24 cellular contexts compared by ENCODE assay signal in the genomic region with DNA sequence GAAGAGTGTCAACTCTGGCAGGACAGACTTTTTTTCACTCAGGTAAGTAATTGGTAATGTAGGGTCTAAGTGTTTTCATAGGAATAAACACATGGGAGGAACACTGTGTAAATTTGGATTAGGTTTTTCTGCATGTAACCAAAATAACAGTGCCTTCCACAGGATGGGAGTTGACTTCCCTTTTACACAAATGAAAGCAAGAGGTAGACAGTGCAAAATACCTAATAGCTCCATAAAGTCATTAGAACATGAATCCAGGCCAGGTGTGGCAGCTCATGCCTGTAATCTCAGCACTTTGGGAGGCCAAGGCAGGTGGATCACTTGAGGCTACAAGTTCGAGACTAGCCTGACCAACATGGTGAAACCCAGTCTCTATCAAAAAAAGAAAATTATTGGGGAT. TPM values are rescaled to one million over a fixed set of nuclear protein-coding genes. Genes with fewer than 3 reads are reported as not detected.
DNase-seq lines count a peak whose midpoint lies in the region; ATAC-seq and TF ChIP-seq lines count a peak whose summit lies in the region.
"Had no signal": no experiment of that assay in that cellular context is flagged by ENCODE, and none has a peak within 500 bp of the region (broad histone marks: within the 10 kb centered on the region; RNA-seq: fewer than 3 reads in every experiment).

No MANE protein-coding gene starts in this region.

- H3K4me1 ChIP-seq in left ventricle myocardium inferior: peaks cover 10% of the 10 kb centered on the region
- peaks cover 0 to 3% of the 10 kb centered on the region in 2 donors for H3K4me1 ChIP-seq in right atrium auricular region
- peaks cover 10% of the 10 kb centered on the region for H3K4me1 ChIP-seq in neural progenitor cell
- H3K4me1 ChIP-seq: Peyer's patch had no signal

- no peaks in the 10 kb centered on the region for H4K20me1 ChIP-seq in SU-DHL-6 (ENCODE audit: low read depth, low read length)
- no peaks in the 10 kb centered on the region for H4K20me1 ChIP-seq in neural progenitor cell (ENCODE audit: low read depth)

- peak overlapping the region; percentile 58 for H3K27ac Mint-ChIP-seq in memory B cell
- no peak overlapping the region for H3K27ac Mint-ChIP-seq in neural progenitor cell
- H3K27ac Mint-ChIP-seq: CD4-positive, alpha-beta T cell had no signal

- H3K4me2 ChIP-seq in SU-DHL-6 (ENCODE audit: low read depth, low read length, poor library complexity, severe bottlenecking) (peak overlapping the region; percentile 95), neural progenitor cell (no peak overlapping the region)

- no peaks in the 10 kb centered on the region for H3K36me3 Mint-ChIP-seq in memory B cell
- H3K36me3 Mint-ChIP-seq in neural progenitor cell: no peaks in the 10 kb centered on the region

- peak overlapping the region; percentile 75; the same call in 1 of the 2 replicates for H3K9ac ChIP-seq in SU-DHL-6 (ENCODE audit: low read length)
- H3K9ac ChIP-seq in neural progenitor cell: no peak overlapping the region

- no peaks in the 10 kb centered on the region for H3K27me3 Mint-ChIP-seq in memory B cell
- peaks cover 2% of the 10 kb centered on the region for H3K27me3 Mint-ChIP-seq in neural progenitor cell (ENCODE audit: insufficient read depth, low read depth)

- TF ChIP-seq CTCF in left ventricle myocardium inferior (IDR thresholded peaks at IDR 0.05; ENCODE audit: borderline replicate concordance) (no peak), right atrium auricular region (IDR thresholded peaks at IDR 0.05) (no peak), SU-DHL-6 (IDR thresholded peaks at IDR 0.05; ENCODE audit: insufficient read depth, low read length, poor library complexity, severe bottlenecking) (no peak), neural progenitor cell (IDR thresholded peaks at IDR 0.05) (no peak)

- no peak for ATAC-seq in memory B cell (ENCODE audit: low read depth)
- no peak for ATAC-seq in GM18870 (IDR thresholded peaks at IDR 0.05; ENCODE audit: unreplicated experiment)
- ATAC-seq in GM21526 (IDR thresholded peaks at IDR 0.05; ENCODE audit: low FRiP score, unreplicated experiment): no peak

- DNase-seq in left ventricle myocardium inferior: no peak
- no peak for DNase-seq in right atrium auricular region (ENCODE audit: low spot score)
- no peak for DNase-seq in memory B cell (ENCODE audit: low spot score in 2 of 2)
- no peak for DNase-seq in activated gamma-delta T cell (lab: John Stamatoyannopoulos, UW)
- no peak for DNase-seq in neural progenitor cell (ENCODE audit: low spot score)
- DNase-seq: 8988T; ACHN; CD4-positive, alpha-beta T cell; HCEC 1CT; KBM-7; NCI-H1048; NCI-H1417; NCI-H1694 treated with DMSO at 0.1 percent for 48 hours; NCI-H2081; NCI-H226; NCI-H510A; NCI-H69; OCI-M1; Peyer's patch; SHP77 treated with DMSO at 0.1 percent for 48 hours; SW 1271 had no signal

- H2AFZ ChIP-seq in SU-DHL-6 (ENCODE audit: low read depth, low read length, severe bottlenecking) (no peak overlapping the region), neural progenitor cell (replicated peaks) (no peak overlapping the region)

- H3K36me3 ChIP-seq in left ventricle myocardium inferior (no peaks in the 10 kb centered on the region), right atrium auricular region (no peaks in the 10 kb centered on the region), SU-DHL-6 (ENCODE audit: low read length) (0 out of 2 replicates have a peak, but pooled peaks cover 4% of the 10 kb centered on the region), neural progenitor cell (no peaks in the 10 kb centered on the region)
- H3K36me3 ChIP-seq: Peyer's patch had no signal

- H3K27me3 ChIP-seq in left ventricle myocardium inferior (ENCODE audit: low read depth): no peaks in the 10 kb centered on the region
- no peaks in the 10 kb centered on the region for H3K27me3 ChIP-seq in right atrium auricular region
- H3K27me3 ChIP-seq in SU-DHL-6 (ENCODE audit: low read length): no peaks in the 10 kb centered on the region
- H3K27me3 ChIP-seq in neural progenitor cell: no peaks in the 10 kb centered on the region
- H3K27me3 ChIP-seq: Peyer's patch had no signal

- H3K4me3 Mint-ChIP-seq in memory B cell (peak overlapping the region; percentile 25), neural progenitor cell (no peak overlapping the region)
- H3K4me3 Mint-ChIP-seq: CD4-positive, alpha-beta T cell had no signal

- H3K9me3 ChIP-seq in left ventricle myocardium inferior (replicated peaks) (no peaks in the 10 kb centered on the region), right atrium auricular region (no peaks in the 10 kb centered on the region), SU-DHL-6 (ENCODE audit: insufficient read depth, low read length) (no peaks in the 10 kb centered on the region), neural progenitor cell (ENCODE audit: low read depth) (no peaks in the 10 kb centered on the region)
- H3K9me3 ChIP-seq: Peyer's patch had no signal

- intact Hi-C loops in left ventricle myocardium inferior (cut with micrococcal nuclease): no loop called here

- H3K4me1 Mint-ChIP-seq in memory B cell (peaks cover 48% of the 10 kb centered on the region), neural progenitor cell (peaks cover 8% of the 10 kb centered on the region)

- peaks cover 52% of the 10 kb centered on the region for H3K79me2 ChIP-seq in SU-DHL-6 (ENCODE audit: insufficient read depth, low read length)
- H3K79me2 ChIP-seq in neural progenitor cell (ENCODE audit: low read depth): no peaks in the 10 kb centered on the region

- H3K4me3 ChIP-seq in left ventricle myocardium inferior (no peak overlapping the region), right atrium auricular region (no peak overlapping the region), SU-DHL-6 (ENCODE audit: insufficient read depth, low read length, poor library complexity, severe bottlenecking) (no peak overlapping the region), neural progenitor cell (no peak overlapping the region)
- H3K4me3 ChIP-seq: Peyer's patch had no signal

- peak overlapping the region; percentile 43 for H3K27ac ChIP-seq in left ventricle myocardium inferior (replicated peaks)
- H3K27ac ChIP-seq in right atrium auricular region: no peak overlapping the region
- peak overlapping the region; percentile 100 for H3K27ac ChIP-seq in SU-DHL-6 (ENCODE audit: low read depth, low read length)
- no peak overlapping the region for H3K27ac ChIP-seq in neural progenitor cell

- H3F3A ChIP-seq in SU-DHL-6 (ENCODE audit: insufficient read depth) (peaks cover 83% of the 10 kb centered on the region), neural progenitor cell (ENCODE audit: low read depth) (peaks cover 3% of the 10 kb centered on the region)

- H3K9me3 Mint-ChIP-seq in memory B cell: no peaks in the 10 kb centered on the region
- H3K9me3 Mint-ChIP-seq in neural progenitor cell: no peaks in the 10 kb centered on the region
- H3K9me3 Mint-ChIP-seq: CD4-positive, alpha-beta T cell had no signal

- H3K9me2 ChIP-seq in SU-DHL-6 (replicated peaks; ENCODE audit: insufficient read depth, low read length): no peaks in the 10 kb centered on the region

RNA-seq across cellular contexts. Expression of a gene that starts 25.5 kb away (rescaled TPM):
- total RNA-seq in left ventricle myocardium inferior (23.6 TPM), right atrium auricular region (10 to 100 TPM in 1 of 2 donors, 1 to 10 TPM in 1; 9.6 to 17.2 TPM), neural progenitor cell (ENCODE audit: low replicate concordance) (39.9 and 49.7 TPM in 2 replicates)

RNA-seq across cellular contexts. Expression of a gene that starts 39.8 kb away (rescaled TPM):
- total RNA-seq in left ventricle myocardium inferior (2.9 TPM), right atrium auricular region (1 to 10 TPM in 1 of 2 donors, under 1 TPM in 1; 0.98 to 2.0 TPM), neural progenitor cell (ENCODE audit: low replicate concordance) (0.41 and 0.87 TPM in 2 replicates)
- total RNA-seq: CD4-positive, alpha-beta T cell had no signal

Comparison
In these comparisons a context has a peak if more than half of its experiments do, and no peak if none do; other contexts are left out.
1. H3K27ac ChIP-seq: peak in left ventricle myocardium inferior (single experiment) and SU-DHL-6 (single experiment); none in right atrium auricular region (0 of 2) and neural progenitor cell (single experiment).